ENCODE assay signal across 1 cellular context in genomic region chr6:88705601-88706000, GRCh38.
TF ChIP-seq lines count a peak whose summit lies in the region.

No MANE protein-coding gene starts in this region.

TF ChIP-seq in GM12878, 131 proteins besides CTCF, POLR2A, EP300 and RAD21 (continued from another document and continues in another):
- TF ChIP-seq HCFC1 (IDR thresholded peaks at IDR 0.05; ENCODE audit: low read length) = no peak
- peak; percentile 68; the same call in 1 of the 2 replicates for TF ChIP-seq ZBED1 (IDR thresholded peaks at IDR 0.05; ENCODE audit: borderline replicate concordance)
- peak; percentile 90 for TF ChIP-seq IKZF2 (IDR thresholded peaks at IDR 0.05)
- no peak for TF ChIP-seq SP1 (IDR thresholded peaks at IDR 0.05; ENCODE audit: low read depth, low read length)
- TF ChIP-seq NFIC (IDR thresholded peaks at IDR 0.05; ENCODE audit: low read depth, low read length) = peak; percentile 86
- 0 out of 2 replicates have a peak, but pooled peaks have one; percentile 29 for TF ChIP-seq CREB1 (IDR thresholded peaks at IDR 0.05; ENCODE audit: low read depth)
- TF ChIP-seq FOS (IDR thresholded peaks at IDR 0.05; ENCODE audit: borderline replicate concordance, extremely low read depth, insufficient read length) = no peak
- TF ChIP-seq ESRRA (IDR thresholded peaks at IDR 0.05; ENCODE audit: low read length) = no peak
- no peak for TF ChIP-seq E4F1 (IDR thresholded peaks at IDR 0.05; ENCODE audit: borderline replicate concordance, partially characterized antibody)
- TF ChIP-seq CBX5 (IDR thresholded peaks at IDR 0.05; ENCODE audit: low read depth) = 0 out of 2 replicates have a peak, but pooled peaks have one; percentile 73
- TF ChIP-seq MEF2A (IDR thresholded peaks at IDR 0.05; ENCODE audit: insufficient read depth, low read depth, low read length) = no peak
- TF ChIP-seq CREM (IDR thresholded peaks at IDR 0.05; ENCODE audit: low read depth) = peak; percentile 21; the same call in 1 of the 2 replicates
- TF ChIP-seq, protein P1, sequence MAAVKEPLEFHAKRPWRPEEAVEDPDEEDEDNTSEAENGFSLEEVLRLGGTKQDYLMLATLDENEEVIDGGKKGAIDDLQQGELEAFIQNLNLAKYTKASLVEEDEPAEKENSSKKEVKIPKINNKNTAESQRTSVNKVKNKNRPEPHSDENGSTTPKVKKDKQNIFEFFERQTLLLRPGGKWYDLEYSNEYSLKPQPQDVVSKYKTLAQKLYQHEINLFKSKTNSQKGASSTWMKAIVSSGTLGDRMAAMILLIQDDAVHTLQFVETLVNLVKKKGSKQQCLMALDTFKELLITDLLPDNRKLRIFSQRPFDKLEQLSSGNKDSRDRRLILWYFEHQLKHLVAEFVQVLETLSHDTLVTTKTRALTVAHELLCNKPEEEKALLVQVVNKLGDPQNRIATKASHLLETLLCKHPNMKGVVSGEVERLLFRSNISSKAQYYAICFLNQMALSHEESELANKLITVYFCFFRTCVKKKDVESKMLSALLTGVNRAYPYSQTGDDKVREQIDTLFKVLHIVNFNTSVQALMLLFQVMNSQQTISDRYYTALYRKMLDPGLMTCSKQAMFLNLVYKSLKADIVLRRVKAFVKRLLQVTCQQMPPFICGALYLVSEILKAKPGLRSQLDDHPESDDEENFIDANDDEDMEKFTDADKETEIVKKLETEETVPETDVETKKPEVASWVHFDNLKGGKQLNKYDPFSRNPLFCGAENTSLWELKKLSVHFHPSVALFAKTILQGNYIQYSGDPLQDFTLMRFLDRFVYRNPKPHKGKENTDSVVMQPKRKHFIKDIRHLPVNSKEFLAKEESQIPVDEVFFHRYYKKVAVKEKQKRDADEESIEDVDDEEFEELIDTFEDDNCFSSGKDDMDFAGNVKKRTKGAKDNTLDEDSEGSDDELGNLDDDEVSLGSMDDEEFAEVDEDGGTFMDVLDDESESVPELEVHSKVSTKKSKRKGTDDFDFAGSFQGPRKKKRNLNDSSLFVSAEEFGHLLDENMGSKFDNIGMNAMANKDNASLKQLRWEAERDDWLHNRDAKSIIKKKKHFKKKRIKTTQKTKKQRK (IDR thresholded peaks at IDR 0.05; ENCODE audit: low read depth, low read length) = no peak
- no peak for TF ChIP-seq RBBP5 (conservative IDR thresholded peaks at IDR 0.05)
- no peak for TF ChIP-seq PRDM15 (CRISPR knock-in tag; IDR thresholded peaks at IDR 0.05)
- peak; percentile 20; the same call in 1 of the 2 replicates for TF ChIP-seq ZBTB40 (IDR thresholded peaks at IDR 0.05; ENCODE audit: borderline replicate concordance)
- TF ChIP-seq, protein P2, sequence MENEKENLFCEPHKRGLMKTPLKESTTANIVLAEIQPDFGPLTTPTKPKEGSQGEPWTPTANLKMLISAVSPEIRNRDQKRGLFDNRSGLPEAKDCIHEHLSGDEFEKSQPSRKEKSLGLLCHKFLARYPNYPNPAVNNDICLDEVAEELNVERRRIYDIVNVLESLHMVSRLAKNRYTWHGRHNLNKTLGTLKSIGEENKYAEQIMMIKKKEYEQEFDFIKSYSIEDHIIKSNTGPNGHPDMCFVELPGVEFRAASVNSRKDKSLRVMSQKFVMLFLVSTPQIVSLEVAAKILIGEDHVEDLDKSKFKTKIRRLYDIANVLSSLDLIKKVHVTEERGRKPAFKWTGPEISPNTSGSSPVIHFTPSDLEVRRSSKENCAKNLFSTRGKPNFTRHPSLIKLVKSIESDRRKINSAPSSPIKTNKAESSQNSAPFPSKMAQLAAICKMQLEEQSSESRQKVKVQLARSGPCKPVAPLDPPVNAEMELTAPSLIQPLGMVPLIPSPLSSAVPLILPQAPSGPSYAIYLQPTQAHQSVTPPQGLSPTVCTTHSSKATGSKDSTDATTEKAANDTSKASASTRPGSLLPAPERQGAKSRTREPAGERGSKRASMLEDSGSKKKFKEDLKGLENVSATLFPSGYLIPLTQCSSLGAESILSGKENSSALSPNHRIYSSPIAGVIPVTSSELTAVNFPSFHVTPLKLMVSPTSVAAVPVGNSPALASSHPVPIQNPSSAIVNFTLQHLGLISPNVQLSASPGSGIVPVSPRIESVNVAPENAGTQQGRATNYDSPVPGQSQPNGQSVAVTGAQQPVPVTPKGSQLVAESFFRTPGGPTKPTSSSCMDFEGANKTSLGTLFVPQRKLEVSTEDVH (IDR thresholded peaks at IDR 0.05; ENCODE audit: low read depth, partially characterized antibody) = peak; percentile 38
- TF ChIP-seq IKZF1 (conservative IDR thresholded peaks at IDR 0.05) = peak; percentile 65; the same call in 1 of the 2 replicates
- TF ChIP-seq MYB (IDR thresholded peaks at IDR 0.05; ENCODE audit: borderline replicate concordance, low read depth, low read length) = peak; percentile 62; the same call in 1 of the 2 replicates
- TF ChIP-seq MYC (IDR thresholded peaks at IDR 0.05; ENCODE audit: insufficient read depth, insufficient read length, insufficient replicate concordance, low read length, severe bottlenecking) = no peak
- TF ChIP-seq CEBPB (IDR thresholded peaks at IDR 0.05; ENCODE audit: borderline replicate concordance in 1 of 2, low read depth in 2 of 2, low read length in 2 of 2) = no peak
- TF ChIP-seq MTA3 (IDR thresholded peaks at IDR 0.05; ENCODE audit: borderline replicate concordance, low read length) = 0 out of 2 replicates have a peak, but pooled peaks have one; percentile 36
- peak; percentile 56; the same call in 1 of the 2 replicates for TF ChIP-seq MLLT1 (IDR thresholded peaks at IDR 0.05)
- TF ChIP-seq RAD51 (IDR thresholded peaks at IDR 0.05) = peak; percentile 56
- TF ChIP-seq TARDBP (IDR thresholded peaks at IDR 0.05; ENCODE audit: borderline replicate concordance) = no peak
- no peak for TF ChIP-seq MAX (IDR thresholded peaks at IDR 0.05; ENCODE audit: low read depth, low read length)
- peak; percentile 49; the same call in 1 of the 2 replicates for TF ChIP-seq FOXM1 (IDR thresholded peaks at IDR 0.05; ENCODE audit: low read depth, low read length)
- TF ChIP-seq NR2C1 (IDR thresholded peaks at IDR 0.05) = no peak
- TF ChIP-seq, protein P3, sequence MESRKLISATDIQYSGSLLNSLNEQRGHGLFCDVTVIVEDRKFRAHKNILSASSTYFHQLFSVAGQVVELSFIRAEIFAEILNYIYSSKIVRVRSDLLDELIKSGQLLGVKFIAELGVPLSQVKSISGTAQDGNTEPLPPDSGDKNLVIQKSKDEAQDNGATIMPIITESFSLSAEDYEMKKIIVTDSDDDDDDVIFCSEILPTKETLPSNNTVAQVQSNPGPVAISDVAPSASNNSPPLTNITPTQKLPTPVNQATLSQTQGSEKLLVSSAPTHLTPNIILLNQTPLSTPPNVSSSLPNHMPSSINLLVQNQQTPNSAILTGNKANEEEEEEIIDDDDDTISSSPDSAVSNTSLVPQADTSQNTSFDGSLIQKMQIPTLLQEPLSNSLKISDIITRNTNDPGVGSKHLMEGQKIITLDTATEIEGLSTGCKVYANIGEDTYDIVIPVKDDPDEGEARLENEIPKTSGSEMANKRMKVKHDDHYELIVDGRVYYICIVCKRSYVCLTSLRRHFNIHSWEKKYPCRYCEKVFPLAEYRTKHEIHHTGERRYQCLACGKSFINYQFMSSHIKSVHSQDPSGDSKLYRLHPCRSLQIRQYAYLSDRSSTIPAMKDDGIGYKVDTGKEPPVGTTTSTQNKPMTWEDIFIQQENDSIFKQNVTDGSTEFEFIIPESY (IDR thresholded peaks at IDR 0.05) = no peak
- TF ChIP-seq, protein P4, sequence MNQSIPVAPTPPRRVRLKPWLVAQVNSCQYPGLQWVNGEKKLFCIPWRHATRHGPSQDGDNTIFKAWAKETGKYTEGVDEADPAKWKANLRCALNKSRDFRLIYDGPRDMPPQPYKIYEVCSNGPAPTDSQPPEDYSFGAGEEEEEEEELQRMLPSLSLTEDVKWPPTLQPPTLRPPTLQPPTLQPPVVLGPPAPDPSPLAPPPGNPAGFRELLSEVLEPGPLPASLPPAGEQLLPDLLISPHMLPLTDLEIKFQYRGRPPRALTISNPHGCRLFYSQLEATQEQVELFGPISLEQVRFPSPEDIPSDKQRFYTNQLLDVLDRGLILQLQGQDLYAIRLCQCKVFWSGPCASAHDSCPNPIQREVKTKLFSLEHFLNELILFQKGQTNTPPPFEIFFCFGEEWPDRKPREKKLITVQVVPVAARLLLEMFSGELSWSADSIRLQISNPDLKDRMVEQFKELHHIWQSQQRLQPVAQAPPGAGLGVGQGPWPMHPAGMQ (IDR thresholded peaks at IDR 0.05; ENCODE audit: borderline replicate concordance) = no peak
- no peak for TF ChIP-seq TCF12 (IDR thresholded peaks at IDR 0.05; ENCODE audit: low read depth, low read length)
- TF ChIP-seq EZH2 (IDR thresholded peaks at IDR 0.05; ENCODE audit: borderline replicate concordance, control insufficient read depth, low read depth, low read length) = no peak
